Comparison of ENCODE assay signal across 18 cellular contexts in genomic region chr3:127888564-127889107, GRCh38. TPM values are rescaled to one million over a fixed set of nuclear protein-coding genes. Genes with fewer than 3 reads are reported as not detected.
DNase-seq lines count a peak whose midpoint lies in the region; TF ChIP-seq lines count a peak whose summit lies in the region.
"Had no signal": no experiment of that assay in that cellular context is flagged by ENCODE, and none has a peak within 500 bp of the region (broad histone marks: within the 10 kb centered on the region; RNA-seq: fewer than 3 reads in every experiment).

No MANE protein-coding gene starts in this region.

- no peak overlapping the region for H2AFZ ChIP-seq in hepatocyte

- TF ChIP-seq EP300 in suprapubic skin (IDR thresholded peaks at IDR 0.05) = no peak

- no peak for TF ChIP-seq POLR2A in suprapubic skin (IDR thresholded peaks at IDR 0.05)

- H3K79me2 ChIP-seq in hepatocyte = no peaks in the 10 kb centered on the region

- H3K27ac ChIP-seq in caudate nucleus (ENCODE audit: low read depth, low read length) (peak overlapping the region; percentile 1), hepatocyte (peak overlapping the region; percentile 92), suprapubic skin (peak overlapping the region; percentile 84)
- H3K27ac ChIP-seq: C4-2B, SJCRH30 had no signal

- no peak overlapping the region for H3K4me2 ChIP-seq in hepatocyte

- H3K9me2 ChIP-seq in hepatocyte (replicated peaks; ENCODE audit: insufficient read depth) = no peaks in the 10 kb centered on the region

- H3K4me3 ChIP-seq in hepatocyte (no peak overlapping the region), suprapubic skin (no peak overlapping the region)
- H3K4me3 ChIP-seq: ascending aorta, SJCRH30 had no signal

- WGBS in hepatocyte (ENCODE audit: low lambda C conversion rate, missing lambda C conversion rate) = 68% methylated on average over 8 of the region's 8 CpGs
- WGBS in suprapubic skin = 37% methylated on average over 8 of the region's 8 CpGs

- H3K4me1 ChIP-seq in hepatocyte (ENCODE audit: insufficient read depth) = peaks cover 16% of the 10 kb centered on the region
- H3K4me1 ChIP-seq in suprapubic skin = peaks cover 28% of the 10 kb centered on the region
- H3K4me1 ChIP-seq: SJCRH30 had no signal

- peak; percentile 5 for DNase-seq in RPMI7951 (ENCODE audit: low read depth)
- DNase-seq in caudate nucleus (lab: John Stamatoyannopoulos, UW) = peak in 16 of 61 donors; percentile 5 to 44 (median 24)
- DNase-seq in hepatocyte (ENCODE audit: low spot score) = no peak
- DNase-seq in suprapubic skin (ENCODE audit: low spot score in 2 of 2) = no peak
- no peak for DNase-seq in superior temporal gyrus (ENCODE audit: extremely low spot score)
- DNase-seq in SK-N-DZ (ENCODE audit: low spot score) = no peak
- DNase-seq in KG1 (lab: John Stamatoyannopoulos, UW) = no peak
- no peak for DNase-seq in HuH-7 (ENCODE audit: low spot score)
- DNase-seq: activated CD4-positive, alpha-beta T cell treated with anti-CD3 and anti-CD28 coated beads, Interleukin-2, amount 50 U/mL, for 4 hours; activated T-cell treated with anti-CD3 and anti-CD28 coated beads, Interleukin-2, amount 50 U/mL, for 72 hours; effector memory CD4-positive, alpha-beta T cell; NCI-H1105 treated with DMSO at 0.1 percent for 48 hours; SJCRH30; stimulated activated naive CD4-positive, alpha-beta T cell treated with Interleukin-2 at 50 U/mL for 16 hours had no signal

- H3K27me3 ChIP-seq in hepatocyte (no peaks in the 10 kb centered on the region), suprapubic skin (no peaks in the 10 kb centered on the region)
- H3K27me3 ChIP-seq: ascending aorta, foreskin keratinocyte, SJCRH30 had no signal

- no peak for TF ChIP-seq CTCF in hepatocyte (IDR thresholded peaks at IDR 0.05; ENCODE audit: poor library complexity)
- no peak for TF ChIP-seq CTCF in suprapubic skin (IDR thresholded peaks at IDR 0.05)

- H3K36me3 ChIP-seq in hepatocyte (replicated peaks; ENCODE audit: insufficient read depth, low read depth) (no peaks in the 10 kb centered on the region), suprapubic skin (no peaks in the 10 kb centered on the region)
- H3K36me3 ChIP-seq: ascending aorta, SJCRH30 had no signal

- no peaks in the 10 kb centered on the region for H4K20me1 ChIP-seq in hepatocyte (ENCODE audit: insufficient read depth, poor library complexity, severe bottlenecking)

- H3K9me3 ChIP-seq in hepatocyte (ENCODE audit: low read depth) = no peaks in the 10 kb centered on the region
- peaks cover 12% of the 10 kb centered on the region for H3K9me3 ChIP-seq in suprapubic skin

RNA-seq across cellular contexts. Expression of gene KBTBD12, which starts 26.4 kb away (rescaled TPM):
- not detected in 2 replicates for total RNA-seq in RPMI7951 (2014; rRNA removed; shearing (Covaris generic))
- total RNA-seq in hepatocyte (0.07 TPM in 1 of 2 replicates, not detected in the other), suprapubic skin (under 1 TPM in 1 of 4 donors, not detected in 3; 0.72 TPM)
- polyA plus RNA-seq in hepatocyte = not detected in 2 replicates
- polyA plus RNA-seq in SK-N-DZ (2014; cell fraction: cytosol; rRNA removed) = not detected in 2 replicates
- polyA plus RNA-seq in SK-N-DZ (2014; cell fraction: nucleus; rRNA removed) = not detected in 2 replicates
- total RNA-seq: activated T-cell treated with anti-CD3 and anti-CD28 coated beads, Interleukin-2, amount 50 U/mL, for 72 hours; foreskin keratinocyte; SJCRH30 had no signal
- polyA plus RNA-seq: foreskin keratinocyte, neural cell had no signal

Comparison
In these comparisons a context has a peak if more than half of its experiments do, and no peak if none do; other contexts are left out.
1. H3K27ac ChIP-seq: peak in every context shown above with its lines; median percentile 92 in hepatocyte; 84 in suprapubic skin; 1 in caudate nucleus.